24 cellular contexts compared by ENCODE assay signal in genomic region chr12:13268606-13269005, GRCh38.
"Had no signal": no experiment of that assay in that cellular context is flagged by ENCODE, and none has a peak within 500 bp of the region (broad histone marks: within the 10 kb centered on the region; RNA-seq: fewer than 3 reads in every experiment).

No MANE protein-coding gene starts in this region.

- DNase-seq: dorsolateral prefrontal cortex; effector CD4-positive, alpha-beta T cell; hypothalamus; immature natural killer cell; mesenchymal stem cell; mucosa of descending colon; naive thymus-derived CD8-positive, alpha-beta T cell; sigmoid colon; spleen; stimulated activated CD4-positive, alpha-beta T cell treated with anti-CD3 and anti-CD28 coated beads, Interleukin-4, amount 100 ng/mL, for 4 hours; stimulated activated naive CD8-positive, alpha-beta T cell treated with anti-CD3 and anti-CD28 coated beads, Interleukin-15, Interleukin-2, amounts not matched to agents 100 U/mL and 50 U/mL, for 24 hours; substantia nigra; testis; upper lobe of left lung; uterus had no signal

- H3K27me3 ChIP-seq: dorsolateral prefrontal cortex, right atrium auricular region, sigmoid colon, testis, tibial nerve, upper lobe of left lung, uterus had no signal

- H3K4me1 ChIP-seq: prostate gland, right atrium auricular region, sigmoid colon, spleen, testis, tibial nerve, upper lobe of left lung, uterus had no signal

- ATAC-seq: left lobe of liver; mucosa of descending colon; naive thymus-derived CD8-positive, alpha-beta T cell; stimulated activated memory B cell treated with anti-CD40 and anti-IgM and Interleukin-4, amounts not matched to agents 10 μg/mL and 1 μg/mL and 100 μg/mL, for 72 hours; stimulated activated naive CD8-positive, alpha-beta T cell treated with anti-CD3 and anti-CD28 coated beads, Interleukin-15, Interleukin-2, amounts not matched to agents 100 U/mL and 50 U/mL, for 24 hours had no signal

- H3K4me3 ChIP-seq: dorsolateral prefrontal cortex, mucosa of descending colon, prostate gland, right atrium auricular region, sigmoid colon, skin epidermis, spleen, testis, tibial nerve, upper lobe of left lung, uterus had no signal

- FAIRE-seq: colon, frontal cortex, keratinocyte had no signal

- H3K36me3 ChIP-seq: prostate gland, right atrium auricular region, sigmoid colon, spleen, tibial nerve, upper lobe of left lung, uterus had no signal

- H3K9me3 ChIP-seq: mucosa of descending colon, prostate gland, right atrium auricular region, sigmoid colon, spleen, testis, tibial nerve, upper lobe of left lung, uterus had no signal

- H3K27ac ChIP-seq: dorsolateral prefrontal cortex, prostate gland, right atrium auricular region, sigmoid colon, skin epidermis, spleen, testis, tibial nerve, upper lobe of left lung, uterus had no signal
